Comparison of ENCODE assay signal across 10 cellular contexts in the genomic region with DNA sequence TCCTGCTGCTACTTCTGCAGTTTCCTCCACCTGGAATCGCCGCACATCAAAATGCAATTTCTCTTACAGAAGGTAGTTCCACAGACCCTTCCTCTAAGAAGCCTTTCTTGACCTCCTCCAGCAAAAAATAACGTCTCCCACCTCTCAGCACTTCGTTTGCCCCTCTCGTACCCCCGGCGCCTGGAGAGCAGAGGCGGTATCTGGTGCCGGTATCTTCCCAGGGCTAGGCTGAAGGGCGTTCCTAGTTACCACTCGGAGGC. TPM values are rescaled to one million over a fixed set of nuclear protein-coding genes. Genes with fewer than 3 reads are reported as not detected.
A peak's percentile ranks its signal among the peaks of the same experiment; 100 is the strongest.
DNase-seq lines count a peak whose midpoint lies in the region; ATAC-seq, FAIRE-seq and TF ChIP-seq lines count a peak whose summit lies in the region.
"Had no signal": no experiment of that assay in that cellular context is flagged by ENCODE, and none has a peak within 500 bp of the region (broad histone marks: within the 10 kb centered on the region; RNA-seq: fewer than 3 reads in every experiment).

No MANE protein-coding gene starts in this region.

- WGBS in tibial nerve, 2 donors: 3 to 4% methylated on average over 11 of the region's 11 CpGs

- peak overlapping the region; percentile 83 for H3K4me3 ChIP-seq in SU-DHL-6 (ENCODE audit: insufficient read depth, low read length, poor library complexity, severe bottlenecking)
- peak overlapping the region; percentile 48 to 82 (median 66) for H3K4me3 ChIP-seq in tibial nerve

- peak overlapping the region; percentile 82 for H3K9ac ChIP-seq in SU-DHL-6 (ENCODE audit: low read length)

- no peaks in the 10 kb centered on the region for H3K9me3 ChIP-seq in SU-DHL-6 (ENCODE audit: insufficient read depth, low read length)
- H3K9me3 ChIP-seq in tibial nerve: no peaks in the 10 kb centered on the region

- no peak for TF ChIP-seq CTCF in SU-DHL-6 (IDR thresholded peaks at IDR 0.05; ENCODE audit: insufficient read depth, low read length, poor library complexity, severe bottlenecking)
- no peak for TF ChIP-seq CTCF in tibial nerve (IDR thresholded peaks at IDR 0.05)

- POLR2A ChIA-PET in activated CD4-positive, alpha-beta T cell treated with anti-CD3 and anti-CD28 coated beads, Interleukin-2, amount 10 ng/mL, durations not matched to agents 7 days and 5 days (lab: Charles Lee): interaction anchor here (0.5 to 1.0 kb wide), 6 partner anchors 11 to 205 kb away, joined by 3 to 6 read pairs (median 3); partner anchors contain the start of gene ZNF689

- H3K27ac Mint-ChIP-seq in activated CD4-positive, alpha-beta T cell treated with anti-CD3 and anti-CD28 coated beads, Interleukin-2, amount 10 ng/mL, durations not matched to agents 7 days and 5 days: no peak overlapping the region
- H3K27ac Mint-ChIP-seq: activated naive CD8-positive, alpha-beta T cell treated with anti-CD3 and anti-CD28 coated beads, Interleukin-2, amount 10 ng/mL, durations not matched to agents 7 days and 5 days had no signal

- H3K9me2 ChIP-seq in SU-DHL-6 (replicated peaks; ENCODE audit: insufficient read depth, low read length): no peaks in the 10 kb centered on the region

- no peak for TF ChIP-seq EP300 in tibial nerve (IDR thresholded peaks at IDR 0.05)

- H3K4me2 ChIP-seq in SU-DHL-6 (ENCODE audit: low read depth, low read length, poor library complexity, severe bottlenecking): peak overlapping the region; percentile 81

- no peaks in the 10 kb centered on the region for H3F3A ChIP-seq in SU-DHL-6 (ENCODE audit: insufficient read depth)

- no peaks in the 10 kb centered on the region for H3K27me3 ChIP-seq in SU-DHL-6 (ENCODE audit: low read length)
- H3K27me3 ChIP-seq in tibial nerve: no peaks in the 10 kb centered on the region

- no peak for FAIRE-seq in RCC 7860 (lab: Jason Lieb, UNC)
- FAIRE-seq: HTR-8/SVneo had no signal

- no peak for TF ChIP-seq POLR2A in tibial nerve (IDR thresholded peaks at IDR 0.05)

- no peaks in the 10 kb centered on the region for H3K27me3 Mint-ChIP-seq in activated CD4-positive, alpha-beta T cell treated with anti-CD3 and anti-CD28 coated beads, Interleukin-2, amount 10 ng/mL, durations not matched to agents 7 days and 5 days
- H3K27me3 Mint-ChIP-seq: activated naive CD8-positive, alpha-beta T cell treated with anti-CD3 and anti-CD28 coated beads, Interleukin-2, amount 10 ng/mL, durations not matched to agents 7 days and 5 days had no signal

- no peaks in the 10 kb centered on the region for H3K9me3 Mint-ChIP-seq in activated CD4-positive, alpha-beta T cell treated with anti-CD3 and anti-CD28 coated beads, Interleukin-2, amount 10 ng/mL, durations not matched to agents 7 days and 5 days
- H3K9me3 Mint-ChIP-seq: activated naive CD8-positive, alpha-beta T cell treated with anti-CD3 and anti-CD28 coated beads, Interleukin-2, amount 10 ng/mL, durations not matched to agents 7 days and 5 days had no signal

- H3K36me3 ChIP-seq in SU-DHL-6 (ENCODE audit: low read length) (peaks cover 9% of the 10 kb centered on the region), tibial nerve (peaks cover 0 to 29% (median 0%) of the 10 kb centered on the region in 3 donors)

- H4K20me1 ChIP-seq in SU-DHL-6 (ENCODE audit: low read depth, low read length): no peaks in the 10 kb centered on the region; the same call in 1 of the 2 replicates

- H3K4me1 ChIP-seq in tibial nerve: peaks cover 0 to 25% (median 10%) of the 10 kb centered on the region in 4 donors

- H2AFZ ChIP-seq in SU-DHL-6 (ENCODE audit: low read depth, low read length, severe bottlenecking): no peak overlapping the region

- H3K79me2 ChIP-seq in SU-DHL-6 (ENCODE audit: insufficient read depth, low read length): peaks cover 39% of the 10 kb centered on the region

- H3K27ac ChIP-seq in SU-DHL-6 (ENCODE audit: low read depth, low read length): peak overlapping the region; percentile 58
- H3K27ac ChIP-seq in tibial nerve: peak overlapping the region in 3 of 4 donors; percentile 70 to 86 (median 81)

- peaks cover 19% of the 10 kb centered on the region for H3K36me3 Mint-ChIP-seq in activated CD4-positive, alpha-beta T cell treated with anti-CD3 and anti-CD28 coated beads, Interleukin-2, amount 10 ng/mL, durations not matched to agents 7 days and 5 days (ENCODE audit: low read depth)

- peaks cover 33% of the 10 kb centered on the region for H3K4me1 Mint-ChIP-seq in activated CD4-positive, alpha-beta T cell treated with anti-CD3 and anti-CD28 coated beads, Interleukin-2, amount 10 ng/mL, durations not matched to agents 7 days and 5 days

- CTCF ChIA-PET in activated CD4-positive, alpha-beta T cell treated with anti-CD3 and anti-CD28 coated beads, Interleukin-2, amount 10 ng/mL, durations not matched to agents 7 days and 5 days (lab: Charles Lee): interaction anchor here (0.6 to 2.1 kb wide), 52 partner anchors 9 to 375 kb away, joined by 3 to 17 read pairs (median 4); partner anchors contain the start of genes ITGAL, SEPTIN1, TBC1D10B and TBX6

- DNase-seq in NCI-H526 treated with DMSO at 0.1 percent for 48 hours (lab: John Stamatoyannopoulos, UW) (peak; percentile 29), NCI-H526 (lab: John Stamatoyannopoulos, UW) (no peak), kidney glomerular epithelial cell (lab: John Stamatoyannopoulos, UW) (peak; percentile 36), tibial nerve (ENCODE audit: low spot score in 2 of 2) (no peak), RCC 7860 (ENCODE audit: low spot score) (no peak)
- DNase-seq in activated CD4-positive, alpha-beta T cell treated with anti-CD3 and anti-CD28 coated beads, Interleukin-2, amount 10 ng/mL, durations not matched to agents 7 days and 5 days: no peak

- H3K4me3 Mint-ChIP-seq in activated CD4-positive, alpha-beta T cell treated with anti-CD3 and anti-CD28 coated beads, Interleukin-2, amount 10 ng/mL, durations not matched to agents 7 days and 5 days: no peak overlapping the region
- H3K4me3 Mint-ChIP-seq: activated naive CD8-positive, alpha-beta T cell treated with anti-CD3 and anti-CD28 coated beads, Interleukin-2, amount 10 ng/mL, durations not matched to agents 7 days and 5 days had no signal

- ATAC-seq in esophagus mucosa: no peak

RNA-seq across cellular contexts. Expression of gene DCTPP1, which starts 0.5 kb away (rescaled TPM):
- 10 to 100 TPM; 12.1 to 20.7 (median 16.1) TPM for total RNA-seq in tibial nerve
- total RNA-seq in esophagus mucosa: 49.0 TPM
- total RNA-seq in activated CD4-positive, alpha-beta T cell treated with anti-CD3 and anti-CD28 coated beads, Interleukin-2, amount 10 ng/mL, durations not matched to agents 7 days and 5 days: 10 to 100 TPM; 48.4 to 51.4 TPM

RNA-seq across cellular contexts. Expression of gene SEPHS2, which starts 16.3 kb away (rescaled TPM):
- total RNA-seq in tibial nerve: 10 to 100 TPM; 26.2 to 36.5 (median 33.5) TPM
- 21.6 TPM for total RNA-seq in esophagus mucosa
- 10 to 100 TPM; 52.2 to 58.9 TPM for total RNA-seq in activated CD4-positive, alpha-beta T cell treated with anti-CD3 and anti-CD28 coated beads, Interleukin-2, amount 10 ng/mL, durations not matched to agents 7 days and 5 days

RNA-seq across cellular contexts. Expression of gene ZNF771, which starts 21.9 kb away (rescaled TPM):
- total RNA-seq in tibial nerve (10 to 100 TPM; 35.8 to 48.2 (median 43.0) TPM), esophagus mucosa (3.2 TPM)
- 1 to 10 TPM; 3.4 to 3.7 TPM for total RNA-seq in activated CD4-positive, alpha-beta T cell treated with anti-CD3 and anti-CD28 coated beads, Interleukin-2, amount 10 ng/mL, durations not matched to agents 7 days and 5 days

RNA-seq across cellular contexts. Expression of gene ZNF48, which starts 34.1 kb away (rescaled TPM):
- total RNA-seq in tibial nerve (1 to 10 TPM; 5.5 to 7.5 (median 7.3) TPM), esophagus mucosa (2.6 TPM)
- total RNA-seq in activated CD4-positive, alpha-beta T cell treated with anti-CD3 and anti-CD28 coated beads, Interleukin-2, amount 10 ng/mL, durations not matched to agents 7 days and 5 days: 10 to 100 TPM; 13.7 to 13.9 TPM

RNA-seq across cellular contexts. Expression of gene ITGAL, which starts 43.2 kb away (rescaled TPM):
- total RNA-seq in tibial nerve (1 to 10 TPM; 2.4 to 8.8 (median 2.9) TPM), esophagus mucosa (2.0 TPM)
- 100 to 1,000 TPM; 521 to 598 TPM for total RNA-seq in activated CD4-positive, alpha-beta T cell treated with anti-CD3 and anti-CD28 coated beads, Interleukin-2, amount 10 ng/mL, durations not matched to agents 7 days and 5 days

Comparison
In these comparisons a context has a peak if more than half of its experiments do, and no peak if none do; other contexts are left out.
1. DNase-seq: peak in NCI-H526 treated with DMSO at 0.1 percent for 48 hours (single experiment) and kidney glomerular epithelial cell (single experiment); none in NCI-H526 (0 of 2), tibial nerve (0 of 2), RCC 7860 (single experiment) and activated CD4-positive, alpha-beta T cell treated with anti-CD3 and anti-CD28 coated beads, Interleukin-2, amount 10 ng/mL, durations not matched to agents 7 days and 5 days (single experiment).